ENCODE assay signal across 1 cellular context in genomic region chr4:108030332-108030731, GRCh38.
TF ChIP-seq lines count a peak whose summit lies in the region.

No MANE protein-coding gene starts in this region.

TF ChIP-seq in H1, 55 proteins besides CTCF, POLR2A, EP300 and RAD21 (continued from another document):
- TF ChIP-seq ZNF274 (IDR thresholded peaks at IDR 0.05; ENCODE audit: borderline replicate concordance, extremely low read depth, low read length): no peak
- TF ChIP-seq ASH2L (IDR thresholded peaks at IDR 0.05; ENCODE audit: low read length): no peak
- peak; percentile 86 for TF ChIP-seq CEBPB (IDR thresholded peaks at IDR 0.05; ENCODE audit: low read depth, low read length)
